In the genomic region with DNA sequence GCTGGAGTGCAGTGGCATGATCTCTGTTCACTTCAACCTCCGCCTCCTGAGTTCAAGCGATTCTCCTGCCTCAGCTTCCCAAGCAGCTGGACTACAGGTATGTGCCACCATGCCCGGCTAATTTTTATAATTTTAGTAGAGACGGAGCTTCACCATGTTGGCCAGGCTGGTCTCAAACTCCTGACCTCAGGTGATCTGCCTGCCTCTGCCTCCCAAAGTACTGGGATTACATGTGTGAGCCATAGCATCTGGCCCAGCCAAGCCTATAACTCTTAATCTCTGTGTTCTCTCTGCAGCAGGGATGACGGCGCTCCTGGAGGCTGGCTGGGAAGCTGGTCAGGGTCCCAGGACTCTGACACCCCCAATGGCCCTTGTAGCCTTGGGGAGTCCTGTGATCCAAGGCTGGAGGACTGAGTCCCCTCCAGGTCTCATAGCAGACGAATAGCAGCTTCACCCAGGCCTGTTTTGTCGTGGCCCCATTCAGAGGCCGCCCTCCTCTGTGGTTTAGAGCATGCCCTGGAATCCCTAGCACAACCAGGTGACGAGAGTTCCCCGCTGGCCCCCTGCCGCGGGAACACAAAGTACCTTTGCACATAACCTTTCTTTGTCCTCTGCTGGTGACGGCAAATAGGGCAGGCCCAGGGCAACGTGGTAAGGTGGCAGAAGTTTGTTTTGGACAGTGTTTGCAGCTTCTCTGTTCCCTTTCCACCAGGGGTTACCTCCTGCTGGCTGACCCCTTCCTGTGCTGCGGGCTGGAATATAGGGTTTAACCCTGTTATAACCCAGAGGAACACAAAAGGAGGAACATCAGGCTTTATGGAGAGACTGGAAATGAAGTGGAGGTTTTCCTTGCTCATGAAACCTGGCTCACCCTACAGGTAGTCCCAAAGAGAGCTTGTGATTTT, we compare ENCODE assay signal across 9 cellular contexts. TPM values are rescaled to one million over a fixed set of nuclear protein-coding genes. Genes with fewer than 3 reads are reported as not detected.
A peak's percentile ranks its signal among the peaks of the same experiment; 100 is the strongest.
DNase-seq lines count a peak whose midpoint lies in the region; ATAC-seq, FAIRE-seq and TF ChIP-seq lines count a peak whose summit lies in the region.
"Had no signal": no experiment of that assay in that cellular context is flagged by ENCODE, and none has a peak within 500 bp of the region (broad histone marks: within the 10 kb centered on the region; RNA-seq: fewer than 3 reads in every experiment).

No MANE protein-coding gene starts in this region.

- no peak overlapping the region for H4K8ac ChIP-seq in H9 (replicated peaks; ENCODE audit: insufficient read length, low read depth, low read length)

- H3K4me3 Mint-ChIP-seq in H9, result no peak overlapping the region; a peak in 1 of 5 replicates
- no peak overlapping the region for H3K4me3 Mint-ChIP-seq in progenitor cell of endocrine pancreas (ENCODE audit: low read depth)

- H3K27ac Mint-ChIP-seq in H9 (peak overlapping the region; percentile 96 to 97 (median 96); a peak in 6 of 7 replicates), progenitor cell of endocrine pancreas (peak overlapping the region; percentile 96)

- no peaks in the 10 kb centered on the region for H3K79me2 ChIP-seq in H9 (ENCODE audit: insufficient read depth, low read length)

- no peaks in the 10 kb centered on the region for H3K9me3 ChIP-seq in H9 (ENCODE audit: control insufficient read depth, low read depth, low read length)
- no peaks in the 10 kb centered on the region for H3K9me3 ChIP-seq in duodenal mucosa (ENCODE audit: control insufficient read depth in 1 of 2, low read length in 2 of 2)

- peak overlapping the region in 1 of 2 donors; percentile 31 for H3K4me3 ChIP-seq in duodenal mucosa (ENCODE audit: low read depth in 1 of 2, low read length in 2 of 2)
- H3K4me3 ChIP-seq: SK-N-MC had no signal

- no peak overlapping the region for H3T11ph ChIP-seq in H9 (ENCODE audit: low read length)

- peak; percentile 8; the same call in 1 of the 3 replicates for TF ChIP-seq CTCF in H9 (conservative IDR thresholded peaks at IDR 0.05)
- TF ChIP-seq CTCF in progenitor cell of endocrine pancreas (IDR thresholded peaks at IDR 0.05; ENCODE audit: unreplicated experiment), result peak; percentile 45

- no peak overlapping the region for H3K56ac ChIP-seq in H9 (ENCODE audit: insufficient read length, low read depth, low read length)

- H3K23ac ChIP-seq in H9 (ENCODE audit: insufficient read length, low read depth, low read length), result no peak overlapping the region

- no peak for TF ChIP-seq POLR2A in GM12892 (IDR thresholded peaks at IDR 0.05; ENCODE audit: low read depth, low read length)

- 0 out of 2 replicates have a peak overlapping the region, but pooled peaks have one; percentile 15 for H3K14ac ChIP-seq in H9 (ENCODE audit: insufficient read depth, low read length)

- peaks cover 49 to 62% of the 10 kb centered on the region in 2 experiments for H3K4me1 Mint-ChIP-seq in H9
- peaks cover 41% of the 10 kb centered on the region for H3K4me1 Mint-ChIP-seq in progenitor cell of endocrine pancreas (ENCODE audit: low read depth)

- no peak overlapping the region for H2BK120ac ChIP-seq in H9 (ENCODE audit: low read depth, low read length, poor library complexity, severe bottlenecking)

- H3K27me3 ChIP-seq in H9 (ENCODE audit: insufficient read depth, low read length) (no peaks in the 10 kb centered on the region), duodenal mucosa (ENCODE audit: control insufficient read depth in 1 of 2, insufficient read depth in 2 of 2, low read length in 2 of 2) (no peaks in the 10 kb centered on the region)

- no peaks in the 10 kb centered on the region for H3K36me3 ChIP-seq in duodenal mucosa (ENCODE audit: control insufficient read depth in 1 of 2, insufficient read depth in 2 of 2, low read length in 2 of 2)

- WGBS in H9 (ENCODE audit: extremely low coverage, insufficient read length, low lambda C conversion rate), result no CpG with 5 or more reads among the region's 16 CpGs

- no peak overlapping the region for H4K91ac ChIP-seq in H9 (ENCODE audit: insufficient read length, low read depth, low read length)

- H3K18ac ChIP-seq in H9 (ENCODE audit: insufficient read length, low read depth, low read length), result no peak overlapping the region

- no peaks in the 10 kb centered on the region; a peak in 1 of 7 replicates for H3K36me3 Mint-ChIP-seq in H9 (ENCODE audit: insufficient read depth in 1 of 3, low read depth in 3 of 3)
- no peaks in the 10 kb centered on the region for H3K36me3 Mint-ChIP-seq in progenitor cell of endocrine pancreas (ENCODE audit: insufficient read depth)

- DNase-seq in H9, result peak; percentile 84
- DNase-seq in SW480 (ENCODE audit: low spot score), result peak; percentile 74
- DNase-seq in progenitor cell of endocrine pancreas (ENCODE audit: low spot score, unreplicated experiment), result peak; percentile 28
- no peak for DNase-seq in GM12892 (ENCODE audit: insufficient read length)

- H3K79me1 ChIP-seq in H9 (ENCODE audit: insufficient read depth, low read depth, low read length, poor library complexity, severe bottlenecking), result no peaks in the 10 kb centered on the region

- no peak for FAIRE-seq in GM12892 (lab: Jason Lieb, UNC)

- H3K27me3 Mint-ChIP-seq in H9 (ENCODE audit: low read depth) (no peaks in the 10 kb centered on the region), progenitor cell of endocrine pancreas (no peaks in the 10 kb centered on the region)

- H3K9me3 Mint-ChIP-seq in H9 (no peaks in the 10 kb centered on the region; a peak in 1 of 5 replicates), progenitor cell of endocrine pancreas (ENCODE audit: low read depth) (no peaks in the 10 kb centered on the region)

- no peaks in the 10 kb centered on the region for H4K20me1 ChIP-seq in H9 (ENCODE audit: control insufficient read depth, insufficient read depth, insufficient read length)

- no peak overlapping the region for H2AFZ ChIP-seq in H9 (ENCODE audit: low read length)

- no peak overlapping the region for H3K4ac ChIP-seq in H9 (ENCODE audit: low read depth, low read length)

- H2AK5ac ChIP-seq in H9 (ENCODE audit: insufficient read length, low read length), result no peak overlapping the region

- peaks cover 16% of the 10 kb centered on the region for H3K4me1 ChIP-seq in H9 (ENCODE audit: insufficient read depth, low read length)
- H3K4me1 ChIP-seq in duodenal mucosa (ENCODE audit: control insufficient read depth in 1 of 2, insufficient read depth in 2 of 2, low read length in 2 of 2), result peaks cover 32% of the 10 kb centered on the region in 2 donors

- H2BK20ac ChIP-seq in H9 (ENCODE audit: low read depth, low read length, poor library complexity, severe bottlenecking), result no peak overlapping the region

- no peak overlapping the region for H2BK12ac ChIP-seq in H9 (ENCODE audit: insufficient read length, low read depth, low read length)

- H2BK5ac ChIP-seq in H9 (ENCODE audit: insufficient read length, low read length), result no peak overlapping the region

- no peak overlapping the region for H3K9ac ChIP-seq in H9 (ENCODE audit: extremely low read depth, insufficient read length, low read length)
- H3K9ac ChIP-seq in duodenal mucosa (ENCODE audit: low read depth in 1 of 2, low read length in 2 of 2), result peak overlapping the region; percentile 68 to 70

- no peak overlapping the region for H3K4me2 ChIP-seq in H9 (ENCODE audit: insufficient read depth, insufficient read length, low read length)

- ATAC-seq in HG03039 (IDR thresholded peaks at IDR 0.05; ENCODE audit: unreplicated experiment) (no peak), HG02588 (IDR thresholded peaks at IDR 0.05; ENCODE audit: unreplicated experiment) (no peak), HG03378 (IDR thresholded peaks at IDR 0.05; ENCODE audit: unreplicated experiment) (no peak)

- H2BK15ac ChIP-seq in H9 (ENCODE audit: low read depth, low read length), result no peak overlapping the region

- no peak overlapping the region for H4K5ac ChIP-seq in H9 (ENCODE audit: insufficient read length, low read depth, low read length)

- H3K27ac ChIP-seq in H9 (ENCODE audit: insufficient read length, low read depth, low read length), result no peak overlapping the region
- peak overlapping the region; percentile 43 for H3K27ac ChIP-seq in duodenal mucosa (ENCODE audit: low read depth, low read length)
- H3K27ac ChIP-seq: SK-N-MC had no signal

- H3K23me2 ChIP-seq in H9 (ENCODE audit: insufficient read length, low read depth, low read length, poor library complexity, severe bottlenecking), result no peaks in the 10 kb centered on the region

RNA-seq across cellular contexts. Expression of gene TOB1, which starts 43.0 kb away (rescaled TPM):
- 31.2 and 31.6 TPM in 2 replicates for total RNA-seq in H9 (2021)
- total RNA-seq in progenitor cell of endocrine pancreas, result 41.0 and 43.9 TPM in 2 replicates
- polyA plus RNA-seq in GM12892 (2012; ENCODE audit: missing spikeins), result 13.2 TPM
